Comparison of ENCODE assay signal across 1 cellular context in genomic region chr3:123385072-123385471, GRCh38.
TF ChIP-seq lines count a peak whose summit lies in the region.

No MANE protein-coding gene starts in this region.

TF ChIP-seq in IMR-90, 13 proteins besides CTCF, POLR2A, EP300 and RAD21 (continued from another document):
- no peak for TF ChIP-seq ELK1 (IDR thresholded peaks at IDR 0.05; ENCODE audit: borderline replicate concordance, low read depth, low read length)
- no peak for TF ChIP-seq SMC3 (IDR thresholded peaks at IDR 0.05; ENCODE audit: low read depth, low read length)
- no peak for TF ChIP-seq MXI1 (IDR thresholded peaks at IDR 0.05; ENCODE audit: borderline replicate concordance, low read depth, low read length)
- TF ChIP-seq MAZ (IDR thresholded peaks at IDR 0.05; ENCODE audit: borderline replicate concordance, low read depth, low read length): no peak
- TF ChIP-seq CHD1 (IDR thresholded peaks at IDR 0.05; ENCODE audit: low read depth, low read length): no peak
- no peak for TF ChIP-seq NFE2L2 (IDR thresholded peaks at IDR 0.05; ENCODE audit: low read depth, low read length)
- TF ChIP-seq RCOR1 (IDR thresholded peaks at IDR 0.05; ENCODE audit: insufficient replicate concordance, low read length): no peak
- no peak for TF ChIP-seq FOS (IDR thresholded peaks at IDR 0.05; ENCODE audit: low read depth, low read length)
- TF ChIP-seq RFX5 (IDR thresholded peaks at IDR 0.05; ENCODE audit: low read depth, low read length): no peak
